In the genomic region with DNA sequence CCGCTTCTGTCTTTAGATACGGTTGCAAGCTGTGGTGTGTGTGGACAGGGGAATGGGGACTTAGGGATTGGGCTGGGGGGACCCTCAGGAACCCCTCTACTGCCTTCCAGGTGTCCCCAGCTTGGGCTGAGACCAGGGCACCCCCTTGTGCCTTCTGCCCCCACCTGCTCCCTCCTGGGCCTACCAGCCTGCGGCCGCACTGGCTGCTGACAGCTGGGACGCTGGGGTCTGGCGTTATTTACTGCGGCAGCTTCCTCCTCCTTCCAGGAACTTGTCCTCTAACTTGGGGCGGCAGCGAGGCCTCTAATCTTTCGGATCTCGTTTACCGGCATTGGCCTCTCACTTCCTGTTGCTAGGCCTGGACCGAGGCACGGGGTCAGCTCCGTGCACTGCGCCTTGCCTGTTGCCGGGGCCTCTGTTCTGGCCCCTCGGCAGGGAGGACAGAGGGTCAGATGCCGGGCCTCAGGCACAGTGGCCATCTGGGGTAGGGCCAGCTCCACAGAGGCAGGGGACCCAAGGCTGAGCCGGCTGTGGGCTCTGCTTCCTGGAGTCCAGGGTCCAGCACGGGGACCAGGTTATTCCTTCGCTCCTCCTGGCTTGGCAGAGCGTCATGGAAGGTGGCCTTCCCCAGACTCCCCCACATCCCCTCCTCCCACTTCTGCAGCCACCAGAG, we compare ENCODE assay signal across 10 cellular contexts. TPM values are rescaled to one million over a fixed set of nuclear protein-coding genes. Genes with fewer than 3 reads are reported as not detected.
DNase-seq lines count a peak whose midpoint lies in the region; TF ChIP-seq lines count a peak whose summit lies in the region.
"Had no signal": no experiment of that assay in that cellular context is flagged by ENCODE, and none has a peak within 500 bp of the region (broad histone marks: within the 10 kb centered on the region; RNA-seq: fewer than 3 reads in every experiment).

No MANE protein-coding gene starts in this region.

- H3F3A ChIP-seq in SK-N-SH (replicated peaks; ENCODE audit: insufficient read depth): no peaks in the 10 kb centered on the region

- H3K14ac ChIP-seq in neuronal stem cell (ENCODE audit: low read length): no peak overlapping the region

- peak overlapping the region; percentile 24 for H2AK5ac ChIP-seq in neuronal stem cell (ENCODE audit: low read depth, low read length)

- no peak overlapping the region for H2BK15ac ChIP-seq in neuronal stem cell (ENCODE audit: low read length)

- peak overlapping the region; percentile 81 for H3K23ac ChIP-seq in neuronal stem cell (ENCODE audit: low read depth, low read length, poor library complexity)

- no peak overlapping the region for H3K9ac ChIP-seq in SK-N-SH
- H3K9ac ChIP-seq in neuronal stem cell (ENCODE audit: low read depth, low read length, poor library complexity): no peak overlapping the region

- H3K4ac ChIP-seq in neuronal stem cell (ENCODE audit: low read length): no peak overlapping the region

- H2BK120ac ChIP-seq in neuronal stem cell (ENCODE audit: low read depth, low read length): no peak overlapping the region

- H3K27ac ChIP-seq in SK-N-SH (ENCODE audit: low read depth in 2 of 2, low read length in 1 of 2) (peak overlapping the region in 1 of 2 experiments; percentile 95; a peak in 2 of 4 replicates), esophagus squamous epithelium (peak overlapping the region in 3 of 4 donors; percentile 32 to 75 (median 65)), neuronal stem cell (replicated peaks; ENCODE audit: low read length) (no peak overlapping the region), ascending aorta (peak overlapping the region in 1 of 2 donors; percentile 14)

- CTCF ChIA-PET in SK-N-SH (lab: Yijun Ruan, JAX): interaction anchor here (1.2 to 6.7 kb wide), 5 partner anchors 12 to 159 kb away, joined by 3 to 60 read pairs (median 3); no protein-coding TSS in a partner anchor

- H4K20me1 ChIP-seq in SK-N-SH (ENCODE audit: insufficient read depth): no peaks in the 10 kb centered on the region

- peak; percentile 88 for DNase-seq in GF-D8 (lab: John Stamatoyannopoulos, UW)
- DNase-seq in SK-N-SH: peak; percentile 90
- no peak for DNase-seq in esophagus squamous epithelium (lab: John Stamatoyannopoulos, UW)
- no peak for DNase-seq in neuronal stem cell (ENCODE audit: low spot score)
- DNase-seq in NCI-H187 treated with DMSO at 0.1 percent for 48 hours (lab: John Stamatoyannopoulos, UW): no peak
- DNase-seq in NCI-H446 (lab: John Stamatoyannopoulos, UW): no peak
- no peak for DNase-seq in GM13977 (ENCODE audit: low spot score)
- no peak for DNase-seq in ascending aorta (ENCODE audit: low spot score in 2 of 2)

- H3K4me2 ChIP-seq in SK-N-SH (no peak overlapping the region), neuronal stem cell (ENCODE audit: insufficient read depth, low read length, poor library complexity, severe bottlenecking) (no peak overlapping the region)

- intact Hi-C loops in esophagus squamous epithelium (cut with DNase I) (no loop called here), ascending aorta (cut with DNase I) (no loop called here)

- H3K36me3 ChIP-seq in SK-N-SH (replicated peaks in 1 of 2; ENCODE audit: control insufficient read depth in 1 of 2, insufficient read depth in 2 of 2, low read length in 1 of 2) (no peaks in the 10 kb centered on the region), esophagus squamous epithelium (no peaks in the 10 kb centered on the region), neuronal stem cell (replicated peaks in 1 of 2; ENCODE audit: control insufficient read depth in 2 of 2, insufficient read depth in 2 of 2, low read length in 2 of 2) (peaks cover 0 to 8% of the 10 kb centered on the region in 2 donors), ascending aorta (no peaks in the 10 kb centered on the region)

- H3K79me1 ChIP-seq in neuronal stem cell (ENCODE audit: low read depth, low read length): peaks cover 2% of the 10 kb centered on the region

- TF ChIP-seq RAD21 in SK-N-SH (IDR thresholded peaks at IDR 0.05; ENCODE audit: low read length): no peak; the same call in none of the 2 replicates

- no peak for TF ChIP-seq POLR2A in esophagus squamous epithelium (IDR thresholded peaks at IDR 0.05)

- H4K91ac ChIP-seq in neuronal stem cell (ENCODE audit: low read depth, low read length, poor library complexity): no peak overlapping the region

- H3K79me2 ChIP-seq in SK-N-SH (ENCODE audit: insufficient read depth): no peaks in the 10 kb centered on the region

- peak in 1 of 2 experiments; percentile 91; a peak in 2 of 4 replicates for TF ChIP-seq EP300 in SK-N-SH (IDR thresholded peaks at IDR 0.05; ENCODE audit: borderline replicate concordance in 1 of 2, low read depth in 1 of 2, low read length in 1 of 2)

- H2AFZ ChIP-seq in SK-N-SH (ENCODE audit: low read depth) (peak overlapping the region; percentile 70; the same call in 1 of the 2 replicates), neuronal stem cell (ENCODE audit: low read length) (peak overlapping the region; percentile 54)

- H3K4me3 ChIP-seq in SK-N-SH (ENCODE audit: low read depth in 2 of 2, low read length in 1 of 2) (no peak overlapping the region), esophagus squamous epithelium (no peak overlapping the region), neuronal stem cell (ENCODE audit: low read length in 2 of 2) (no peak overlapping the region), ascending aorta (no peak overlapping the region)

- no peaks in the 10 kb centered on the region for H3K9me3 ChIP-seq in SK-N-SH
- H3K9me3 ChIP-seq in esophagus squamous epithelium: no peaks in the 10 kb centered on the region
- H3K9me3 ChIP-seq in neuronal stem cell (replicated peaks in 1 of 2; ENCODE audit: control insufficient read depth in 2 of 2, insufficient read depth in 1 of 2, low read depth in 1 of 2, low read length in 2 of 2): no peaks in the 10 kb centered on the region
- no peaks in the 10 kb centered on the region for H3K9me3 ChIP-seq in ascending aorta

- no peaks in the 10 kb centered on the region for H3K27me3 ChIP-seq in SK-N-SH (ENCODE audit: insufficient read depth)
- peaks cover 0 to 30% (median 0%) of the 10 kb centered on the region in 4 donors for H3K27me3 ChIP-seq in esophagus squamous epithelium
- H3K27me3 ChIP-seq in neuronal stem cell (ENCODE audit: control insufficient read depth in 3 of 3, insufficient read depth in 3 of 3, low read depth in 1 of 3, low read length in 3 of 3): no peaks in the 10 kb centered on the region
- H3K27me3 ChIP-seq in ascending aorta: no peaks in the 10 kb centered on the region

- H4K8ac ChIP-seq in neuronal stem cell (ENCODE audit: low read depth, low read length): no peak overlapping the region

- peak overlapping the region; percentile 12 for H2BK12ac ChIP-seq in neuronal stem cell (ENCODE audit: low read length)

- H3K18ac ChIP-seq in neuronal stem cell (ENCODE audit: low read length): peak overlapping the region; percentile 7

- H3K9me2 ChIP-seq in SK-N-SH: no peaks in the 10 kb centered on the region

- peak overlapping the region; percentile 15 for H2BK5ac ChIP-seq in neuronal stem cell (ENCODE audit: low read length)

- H3K4me1 ChIP-seq in SK-N-SH (ENCODE audit: control insufficient read depth in 1 of 2, insufficient read depth in 2 of 2, low read depth in 1 of 2, low read length in 1 of 2) (peaks cover 4 to 60% of the 10 kb centered on the region in 2 experiments; a peak in 2 of 4 replicates), esophagus squamous epithelium (peaks cover 10 to 46% (median 14%) of the 10 kb centered on the region in 3 donors), neuronal stem cell (ENCODE audit: control insufficient read depth in 2 of 2, insufficient read depth in 1 of 2, low read depth in 1 of 2, low read length in 2 of 2) (peaks cover 12 to 45% of the 10 kb centered on the region in 2 donors), ascending aorta (no peaks in the 10 kb centered on the region)

- TF ChIP-seq CTCF in SK-N-SH (IDR thresholded peaks at IDR 0.05): no peak
- no peak for TF ChIP-seq CTCF in esophagus squamous epithelium (IDR thresholded peaks at IDR 0.05)
- TF ChIP-seq CTCF in GM13977 (IDR thresholded peaks at IDR 0.05; ENCODE audit: extremely low read depth, insufficient read depth, missing control alignments): no peak
- TF ChIP-seq CTCF in ascending aorta (IDR thresholded peaks at IDR 0.05): no peak

- POLR2A ChIA-PET in SK-N-SH (lab: Yijun Ruan, JAX): interaction anchor here (0.7 to 1.9 kb wide), 6 partner anchors 9 to 519 kb away, joined by 3 to 10 read pairs (median 4); a partner anchor contains a TSS

- in situ Hi-C loops in GM13977 (cut with MboI; ENCODE audit: low pct_unique_long_range_greater_than_20kb, low sequenced_read_pairs, unreplicated experiment): no loop called here

- WGBS in SK-N-SH (ENCODE audit: low lambda C conversion rate): 61% methylated on average over 17 of the region's 23 CpGs
- WGBS in esophagus squamous epithelium, 2 donors: 63 to 71% methylated on average over 3 to 11 of the region's 23 CpGs
- no CpG with 5 or more reads among the region's 23 CpGs for WGBS in neuronal stem cell (ENCODE audit: extremely low coverage in 2 of 2, insufficient read length in 2 of 2, insufficient replicate concordance in 1 of 2), 2 donors

TF ChIP-seq in SK-N-SH, 30 proteins besides CTCF, POLR2A, EP300 and RAD21 (continues in another document):
- no peak for TF ChIP-seq JUND (IDR thresholded peaks at IDR 0.05)
- no peak for TF ChIP-seq ELF1 (IDR thresholded peaks at IDR 0.05)
- TF ChIP-seq FOXJ3 (CRISPR knock-in tag; IDR thresholded peaks at IDR 0.05): peak; percentile 84
- no peak for TF ChIP-seq TCF12 (IDR thresholded peaks at IDR 0.05)
- no peak for TF ChIP-seq TAF1 (IDR thresholded peaks at IDR 0.05; ENCODE audit: borderline replicate concordance, low read depth, low read length)
- no peak for TF ChIP-seq POLR2AphosphoS5 (IDR thresholded peaks at IDR 0.05; ENCODE audit: low read depth, low read length)
- peak; percentile 51; the same call in 1 of the 2 replicates for TF ChIP-seq RFX5 (IDR thresholded peaks at IDR 0.05; ENCODE audit: low read length)

RNA-seq across cellular contexts. Expression of a gene that starts 31.8 kb away (rescaled TPM):
- not detected in 2 replicates for polyA plus RNA-seq in SK-N-SH (2012; rRNA removed)
- polyA plus RNA-seq in SK-N-SH (2012; cell fraction: cytosol; rRNA removed): 0.04 TPM in 1 of 2 replicates, not detected in the other
- not detected in 2 replicates for polyA plus RNA-seq in SK-N-SH (2012; cell fraction: nucleus; rRNA removed)
- total RNA-seq in esophagus squamous epithelium (under 1 TPM in 1 of 4 donors, not detected in 3; 0.26 TPM), ascending aorta (not detected)
- not detected for polyA plus RNA-seq in neuronal stem cell (2013, experiment 1 of 2)
- not detected for polyA plus RNA-seq in neuronal stem cell (2013, experiment 2 of 2)
- total RNA-seq: renal cortical epithelial cell, RPMI7951 had no signal

RNA-seq across cellular contexts. Expression of a gene that starts 49.1 kb away (rescaled TPM):
- polyA plus RNA-seq in SK-N-SH (2012; rRNA removed): 23.5 and 31.4 TPM in 2 replicates
- 25.8 and 29.6 TPM in 2 replicates for polyA plus RNA-seq in SK-N-SH (2012; cell fraction: cytosol; rRNA removed)
- polyA plus RNA-seq in SK-N-SH (2012; cell fraction: nucleus; rRNA removed): 13.7 and 15.8 TPM in 2 replicates
- total RNA-seq in esophagus squamous epithelium (10 to 100 TPM in 2 of 4 donors, 1 to 10 TPM in 2; 6.6 to 33.6 (median 21.0) TPM), ascending aorta (0.11 TPM)
- 118 TPM for polyA plus RNA-seq in neuronal stem cell (2013, experiment 1 of 2)
- polyA plus RNA-seq in neuronal stem cell (2013, experiment 2 of 2): 125 TPM

Comparison
In these comparisons a context has a peak if more than half of its experiments do, and no peak if none do; other contexts are left out.
1. DNase-seq: peak in GF-D8 (single experiment) and SK-N-SH (single experiment); none in esophagus squamous epithelium (single experiment), neuronal stem cell (single experiment), NCI-H187 treated with DMSO at 0.1 percent for 48 hours (single experiment), NCI-H446 (0 of 2), GM13977 (single experiment) and ascending aorta (0 of 2).